9 cellular contexts compared by ENCODE assay signal in genomic region chr1:40382110-40382464, GRCh38. TPM values are rescaled to one million over a fixed set of nuclear protein-coding genes. Genes with fewer than 3 reads are reported as not detected.
A peak's percentile ranks its signal among the peaks of the same experiment; 100 is the strongest.
DNase-seq lines count a peak whose midpoint lies in the region; ATAC-seq and TF ChIP-seq lines count a peak whose summit lies in the region.
"Had no signal": no experiment of that assay in that cellular context is flagged by ENCODE, and none has a peak within 500 bp of the region (broad histone marks: within the 10 kb centered on the region; RNA-seq: fewer than 3 reads in every experiment).

No MANE protein-coding gene starts in this region.

- H3K9me3 ChIP-seq in lower lobe of right lung (no peaks in the 10 kb centered on the region), transverse colon (no peaks in the 10 kb centered on the region)

- H3K27me3 ChIP-seq in lower lobe of right lung (ENCODE audit: low read depth) (no peaks in the 10 kb centered on the region), transverse colon (no peaks in the 10 kb centered on the region)

- no peak for DNase-seq in activated T-cell treated with anti-CD3 and anti-CD28 coated beads, Interleukin-2, amount 50 U/mL, for 72 hours
- no peak for DNase-seq in activated T-cell treated with anti-CD3 and anti-CD28 coated beads, Interleukin-2, amount 50 U/mL, for 1 hour
- no peak for DNase-seq in activated CD8-positive, alpha-beta T cell treated with anti-CD3 and anti-CD28 coated beads, Interleukin-2, amount 10 ng/mL, durations not matched to agents 7 days and 5 days
- DNase-seq in lower lobe of right lung (no peak), transverse colon (no peak), NCI-H128 (lab: John Stamatoyannopoulos, UW; ENCODE audit: unreplicated experiment) (no peak), osteocyte (ENCODE audit: extremely low spot score, unreplicated experiment) (no peak), NCI-H146 treated with DMSO at 0.1 percent for 48 hours (lab: John Stamatoyannopoulos, UW; ENCODE audit: unreplicated experiment) (no peak)
- DNase-seq: NCI-H774 had no signal

- in situ Hi-C loops in transverse colon (cut with MboI; ENCODE audit: low pct_ligation_motif_present in 1 of 4, low pct_unique_long_range_greater_than_20kb in 1 of 4, low sequenced_read_pairs in 3 of 4) = no loop called here

- no peaks in the 10 kb centered on the region for H3K36me3 ChIP-seq in lower lobe of right lung
- no peaks in the 10 kb centered on the region for H3K36me3 ChIP-seq in transverse colon

- peaks cover 95% of the 10 kb centered on the region for H3K4me1 Mint-ChIP-seq in activated T-cell treated with anti-CD3 and anti-CD28 coated beads, Interleukin-2, amount 50 U/mL, for 72 hours (ENCODE audit: low read depth)
- peaks cover 89% of the 10 kb centered on the region for H3K4me1 Mint-ChIP-seq in activated CD8-positive, alpha-beta T cell treated with anti-CD3 and anti-CD28 coated beads, Interleukin-2, amount 10 ng/mL, durations not matched to agents 7 days and 5 days (ENCODE audit: low read depth)
- peaks cover 25% of the 10 kb centered on the region for H3K4me1 Mint-ChIP-seq in osteocyte (ENCODE audit: unreplicated experiment)

- CTCF ChIA-PET in activated CD8-positive, alpha-beta T cell treated with anti-CD3 and anti-CD28 coated beads, Interleukin-2, amount 10 ng/mL, durations not matched to agents 7 days and 5 days (lab: Charles Lee) = interaction anchor here (0.9 to 16.5 kb wide), 13 partner anchors 8 to 239 kb away, joined by 3 to 206 read pairs (median 5); partner anchors contain the start of gene SMAP2

- TF ChIP-seq POLR2A in transverse colon (IDR thresholded peaks at IDR 0.05) = no peak

- peaks cover 40 to 55% of the 10 kb centered on the region in 2 donors for H3K36me3 Mint-ChIP-seq in activated T-cell treated with anti-CD3 and anti-CD28 coated beads, Interleukin-2, amount 50 U/mL, for 72 hours (ENCODE audit: insufficient read depth in 2 of 2)
- peaks cover 51% of the 10 kb centered on the region for H3K36me3 Mint-ChIP-seq in activated CD8-positive, alpha-beta T cell treated with anti-CD3 and anti-CD28 coated beads, Interleukin-2, amount 10 ng/mL, durations not matched to agents 7 days and 5 days (ENCODE audit: low read depth)
- H3K36me3 Mint-ChIP-seq in osteocyte (ENCODE audit: unreplicated experiment) = no peaks in the 10 kb centered on the region

- no peaks in the 10 kb centered on the region for H3K9me3 Mint-ChIP-seq in activated T-cell treated with anti-CD3 and anti-CD28 coated beads, Interleukin-2, amount 50 U/mL, for 72 hours
- H3K9me3 Mint-ChIP-seq in activated CD8-positive, alpha-beta T cell treated with anti-CD3 and anti-CD28 coated beads, Interleukin-2, amount 10 ng/mL, durations not matched to agents 7 days and 5 days (ENCODE audit: insufficient read depth) = no peaks in the 10 kb centered on the region
- H3K9me3 Mint-ChIP-seq in osteocyte (ENCODE audit: unreplicated experiment) = no peaks in the 10 kb centered on the region

- no peaks in the 10 kb centered on the region for H3K27me3 Mint-ChIP-seq in activated T-cell treated with anti-CD3 and anti-CD28 coated beads, Interleukin-2, amount 50 U/mL, for 72 hours (ENCODE audit: low read depth)
- H3K27me3 Mint-ChIP-seq in activated CD8-positive, alpha-beta T cell treated with anti-CD3 and anti-CD28 coated beads, Interleukin-2, amount 10 ng/mL, durations not matched to agents 7 days and 5 days (ENCODE audit: low read depth) = no peaks in the 10 kb centered on the region
- H3K27me3 Mint-ChIP-seq in osteocyte (ENCODE audit: unreplicated experiment) = no peaks in the 10 kb centered on the region

- POLR2A ChIA-PET in activated CD8-positive, alpha-beta T cell treated with anti-CD3 and anti-CD28 coated beads, Interleukin-2, amount 10 ng/mL, durations not matched to agents 7 days and 5 days (lab: Charles Lee) = interaction anchor here (0.5 to 16.0 kb wide), 11 partner anchors 8 to 343 kb away, joined by 3 to 381 read pairs (median 4); partner anchors contain the start of gene SMAP2

- ATAC-seq in activated T-cell treated with anti-CD3 and anti-CD28 coated beads, Interleukin-2, amount 50 U/mL, for 72 hours (replicated peaks in 1 of 2) = peak in 1 of 2 donors; percentile 1
- ATAC-seq in activated CD8-positive, alpha-beta T cell treated with anti-CD3 and anti-CD28 coated beads, Interleukin-2, amount 10 ng/mL, durations not matched to agents 7 days and 5 days = no peak
- ATAC-seq in lower lobe of right lung = no peak

- no peak for TF ChIP-seq CTCF in lower lobe of right lung (IDR thresholded peaks at IDR 0.05)
- no peak for TF ChIP-seq CTCF in transverse colon (IDR thresholded peaks at IDR 0.05)
- TF ChIP-seq CTCF in osteocyte (IDR thresholded peaks at IDR 0.05) = no peak

- H3K4me1 ChIP-seq in lower lobe of right lung (peaks cover 63% of the 10 kb centered on the region), transverse colon (peaks cover 12 to 60% (median 30%) of the 10 kb centered on the region in 4 donors)

- H3K27ac ChIP-seq in lower lobe of right lung = peak overlapping the region; percentile 91
- peak overlapping the region; percentile 81 to 90 (median 84) for H3K27ac ChIP-seq in transverse colon

- 85 to 100% methylated on average over 1 to 3 of the region's 3 CpGs for WGBS in transverse colon (ENCODE audit: low coverage in 1 of 2), 2 donors

- intact Hi-C loops in lower lobe of right lung (cut with DNase I) (no loop called here), transverse colon (cut with DNase I; ENCODE audit: low total_unique reads) (no loop called here)

- H3K4me3 Mint-ChIP-seq in activated T-cell treated with anti-CD3 and anti-CD28 coated beads, Interleukin-2, amount 50 U/mL, for 72 hours = peak overlapping the region; percentile 97 to 100
- H3K4me3 Mint-ChIP-seq in activated CD8-positive, alpha-beta T cell treated with anti-CD3 and anti-CD28 coated beads, Interleukin-2, amount 10 ng/mL, durations not matched to agents 7 days and 5 days = peak overlapping the region; percentile 76
- no peak overlapping the region for H3K4me3 Mint-ChIP-seq in osteocyte (ENCODE audit: unreplicated experiment)

- no peak for TF ChIP-seq EP300 in transverse colon (IDR thresholded peaks at IDR 0.05; ENCODE audit: low read depth)

- peak overlapping the region; percentile 100 for H3K27ac Mint-ChIP-seq in activated T-cell treated with anti-CD3 and anti-CD28 coated beads, Interleukin-2, amount 50 U/mL, for 72 hours
- peak overlapping the region; percentile 99 for H3K27ac Mint-ChIP-seq in activated CD8-positive, alpha-beta T cell treated with anti-CD3 and anti-CD28 coated beads, Interleukin-2, amount 10 ng/mL, durations not matched to agents 7 days and 5 days
- H3K27ac Mint-ChIP-seq in osteocyte (ENCODE audit: unreplicated experiment) = no peak overlapping the region

- H3K4me3 ChIP-seq in lower lobe of right lung = peak overlapping the region; percentile 9
- H3K4me3 ChIP-seq in transverse colon = peak overlapping the region in 1 of 4 donors; percentile 5

RNA-seq across cellular contexts. Expression of gene SMAP2, which starts 8.6 kb away (rescaled TPM):
- 100 to 1,000 TPM; 487 to 586 TPM for total RNA-seq in activated T-cell treated with anti-CD3 and anti-CD28 coated beads, Interleukin-2, amount 50 U/mL, for 72 hours
- total RNA-seq in activated CD8-positive, alpha-beta T cell treated with anti-CD3 and anti-CD28 coated beads, Interleukin-2, amount 10 ng/mL, durations not matched to agents 7 days and 5 days = 100 to 1,000 TPM; 106 to 107 TPM
- total RNA-seq in lower lobe of right lung = 72.8 TPM
- total RNA-seq in transverse colon = 10 to 100 TPM; 20.1 to 47.0 (median 33.8) TPM
- total RNA-seq in osteocyte = 12.7 TPM in 2 replicates
